ENCODE assay signal across 9 cellular contexts in genomic region chr12:122097641-122098364, GRCh38. TPM values are rescaled to one million over a fixed set of nuclear protein-coding genes. Genes with fewer than 3 reads are reported as not detected.
DNase-seq lines count a peak whose midpoint lies in the region; ATAC-seq, FAIRE-seq and TF ChIP-seq lines count a peak whose summit lies in the region.
"Had no signal": no experiment of that assay in that cellular context is flagged by ENCODE, and none has a peak within 500 bp of the region (broad histone marks: within the 10 kb centered on the region; RNA-seq: fewer than 3 reads in every experiment).

No MANE protein-coding gene starts in this region.

- 37% methylated on average over 8 of the region's 8 CpGs for WGBS in hepatocyte (ENCODE audit: low lambda C conversion rate, missing lambda C conversion rate)

- no peak overlapping the region for H3K4me3 ChIP-seq in hepatocyte

- peaks cover 88% of the 10 kb centered on the region for H3K79me2 ChIP-seq in hepatocyte

- DNase-seq in T-helper 2 cell treated with Interferon-gamma antibody and Interleukin-4, amounts not matched to agents 5 μg/mL and 100 μg/mL, for 36 hours (ENCODE audit: low spot score): no peak
- DNase-seq in T-helper 2 cell (no peak), hepatocyte (ENCODE audit: low spot score) (peak; percentile 78), GM12892 (ENCODE audit: insufficient read length) (no peak)
- DNase-seq in activated effector memory CD4-positive, alpha-beta T cell treated with Interleukin-2 at 50 U/mL for 16 hours: no peak

- H3K27me3 Mint-ChIP-seq in T-helper 2 cell treated with Interferon-gamma antibody and Interleukin-4, amounts not matched to agents 5 μg/mL and 100 μg/mL, for 36 hours (ENCODE audit: low read depth): no peaks in the 10 kb centered on the region
- H3K27me3 Mint-ChIP-seq in activated T-helper 17 cell treated with anti-CD3 and anti-CD28 coated beads, Interleukin-2, amount 50 U/mL, for 72 hours: no peaks in the 10 kb centered on the region
- no peaks in the 10 kb centered on the region for H3K27me3 Mint-ChIP-seq in stimulated activated memory B cell treated with anti-CD40 and anti-IgM and Interleukin-4, amounts not matched to agents 10 μg/mL and 1 μg/mL and 100 μg/mL, for 72 hours

- no peak for ATAC-seq in activated T-helper 17 cell treated with anti-CD3 and anti-CD28 coated beads, Interleukin-2, amount 50 U/mL, for 72 hours (replicated peaks)
- ATAC-seq in stimulated activated memory B cell treated with anti-CD40 and anti-IgM and Interleukin-4, amounts not matched to agents 10 μg/mL and 1 μg/mL and 100 μg/mL, for 72 hours: no peak
- no peak for ATAC-seq in HG02588 (IDR thresholded peaks at IDR 0.05; ENCODE audit: unreplicated experiment)

- H2AFZ ChIP-seq in hepatocyte: no peak overlapping the region

- peak overlapping the region; percentile 59 for H3K4me2 ChIP-seq in hepatocyte

- H3K9me3 Mint-ChIP-seq in T-helper 2 cell treated with Interferon-gamma antibody and Interleukin-4, amounts not matched to agents 5 μg/mL and 100 μg/mL, for 36 hours: no peaks in the 10 kb centered on the region
- no peaks in the 10 kb centered on the region for H3K9me3 Mint-ChIP-seq in activated T-helper 17 cell treated with anti-CD3 and anti-CD28 coated beads, Interleukin-2, amount 50 U/mL, for 72 hours
- H3K9me3 Mint-ChIP-seq in stimulated activated memory B cell treated with anti-CD40 and anti-IgM and Interleukin-4, amounts not matched to agents 10 μg/mL and 1 μg/mL and 100 μg/mL, for 72 hours: no peaks in the 10 kb centered on the region

- no peak for TF ChIP-seq POLR2A in GM12892 (IDR thresholded peaks at IDR 0.05; ENCODE audit: low read depth, low read length)

- TF ChIP-seq CTCF in hepatocyte (IDR thresholded peaks at IDR 0.05; ENCODE audit: poor library complexity): no peak

- H3K36me3 ChIP-seq in hepatocyte (replicated peaks; ENCODE audit: insufficient read depth, low read depth): no peaks in the 10 kb centered on the region
- H3K36me3 ChIP-seq: neutrophil had no signal

- H3K27ac Mint-ChIP-seq in T-helper 2 cell treated with Interferon-gamma antibody and Interleukin-4, amounts not matched to agents 5 μg/mL and 100 μg/mL, for 36 hours: peak overlapping the region; percentile 55
- peak overlapping the region; percentile 49 for H3K27ac Mint-ChIP-seq in activated T-helper 17 cell treated with anti-CD3 and anti-CD28 coated beads, Interleukin-2, amount 50 U/mL, for 72 hours
- peak overlapping the region; percentile 9 for H3K27ac Mint-ChIP-seq in stimulated activated memory B cell treated with anti-CD40 and anti-IgM and Interleukin-4, amounts not matched to agents 10 μg/mL and 1 μg/mL and 100 μg/mL, for 72 hours

- peaks cover 32% of the 10 kb centered on the region for H3K4me1 ChIP-seq in hepatocyte (ENCODE audit: insufficient read depth)

- H3K27ac ChIP-seq in hepatocyte: peak overlapping the region; percentile 94
- H3K27ac ChIP-seq: neutrophil had no signal

- no peak for FAIRE-seq in GM12892 (lab: Jason Lieb, UNC)

- H3K27me3 ChIP-seq in hepatocyte: no peaks in the 10 kb centered on the region
- H3K27me3 ChIP-seq: neutrophil had no signal

- H3K9me2 ChIP-seq in hepatocyte (replicated peaks; ENCODE audit: insufficient read depth): no peaks in the 10 kb centered on the region

- peaks cover 37% of the 10 kb centered on the region for H3K4me1 Mint-ChIP-seq in T-helper 2 cell treated with Interferon-gamma antibody and Interleukin-4, amounts not matched to agents 5 μg/mL and 100 μg/mL, for 36 hours (ENCODE audit: low read depth)
- H3K4me1 Mint-ChIP-seq in activated T-helper 17 cell treated with anti-CD3 and anti-CD28 coated beads, Interleukin-2, amount 50 U/mL, for 72 hours: peaks cover 26% of the 10 kb centered on the region
- peaks cover 55% of the 10 kb centered on the region for H3K4me1 Mint-ChIP-seq in stimulated activated memory B cell treated with anti-CD40 and anti-IgM and Interleukin-4, amounts not matched to agents 10 μg/mL and 1 μg/mL and 100 μg/mL, for 72 hours

- H3K9me3 ChIP-seq in hepatocyte (ENCODE audit: low read depth): no peaks in the 10 kb centered on the region
- H3K9me3 ChIP-seq: neutrophil had no signal

- H4K20me1 ChIP-seq in hepatocyte (ENCODE audit: insufficient read depth, poor library complexity, severe bottlenecking): no peaks in the 10 kb centered on the region

- H3K4me3 Mint-ChIP-seq in T-helper 2 cell treated with Interferon-gamma antibody and Interleukin-4, amounts not matched to agents 5 μg/mL and 100 μg/mL, for 36 hours: no peak overlapping the region
- peak overlapping the region; percentile 24 for H3K4me3 Mint-ChIP-seq in activated T-helper 17 cell treated with anti-CD3 and anti-CD28 coated beads, Interleukin-2, amount 50 U/mL, for 72 hours
- no peak overlapping the region for H3K4me3 Mint-ChIP-seq in stimulated activated memory B cell treated with anti-CD40 and anti-IgM and Interleukin-4, amounts not matched to agents 10 μg/mL and 1 μg/mL and 100 μg/mL, for 72 hours

- peaks cover 6% of the 10 kb centered on the region for H3K36me3 Mint-ChIP-seq in T-helper 2 cell treated with Interferon-gamma antibody and Interleukin-4, amounts not matched to agents 5 μg/mL and 100 μg/mL, for 36 hours (ENCODE audit: low read depth)
- no peaks in the 10 kb centered on the region for H3K36me3 Mint-ChIP-seq in activated T-helper 17 cell treated with anti-CD3 and anti-CD28 coated beads, Interleukin-2, amount 50 U/mL, for 72 hours (ENCODE audit: low read depth)
- H3K36me3 Mint-ChIP-seq in stimulated activated memory B cell treated with anti-CD40 and anti-IgM and Interleukin-4, amounts not matched to agents 10 μg/mL and 1 μg/mL and 100 μg/mL, for 72 hours: peaks cover 11% of the 10 kb centered on the region

RNA-seq across cellular contexts. Expression of gene MLXIP, which starts 19.2 kb away (rescaled TPM):
- total RNA-seq in activated T-helper 17 cell treated with anti-CD3 and anti-CD28 coated beads, Interleukin-2, amount 50 U/mL, for 72 hours: 10 to 100 TPM; 19.7 to 28.9 TPM
- total RNA-seq in hepatocyte: 5.6 and 11.5 TPM in 2 replicates
- 33.1 and 39.4 TPM in 2 replicates for polyA plus RNA-seq in hepatocyte
- 4.2 TPM for polyA plus RNA-seq in GM12892 (2012; ENCODE audit: missing spikeins)
